ENCODE assay signal across 2 cellular contexts in the genomic region with DNA sequence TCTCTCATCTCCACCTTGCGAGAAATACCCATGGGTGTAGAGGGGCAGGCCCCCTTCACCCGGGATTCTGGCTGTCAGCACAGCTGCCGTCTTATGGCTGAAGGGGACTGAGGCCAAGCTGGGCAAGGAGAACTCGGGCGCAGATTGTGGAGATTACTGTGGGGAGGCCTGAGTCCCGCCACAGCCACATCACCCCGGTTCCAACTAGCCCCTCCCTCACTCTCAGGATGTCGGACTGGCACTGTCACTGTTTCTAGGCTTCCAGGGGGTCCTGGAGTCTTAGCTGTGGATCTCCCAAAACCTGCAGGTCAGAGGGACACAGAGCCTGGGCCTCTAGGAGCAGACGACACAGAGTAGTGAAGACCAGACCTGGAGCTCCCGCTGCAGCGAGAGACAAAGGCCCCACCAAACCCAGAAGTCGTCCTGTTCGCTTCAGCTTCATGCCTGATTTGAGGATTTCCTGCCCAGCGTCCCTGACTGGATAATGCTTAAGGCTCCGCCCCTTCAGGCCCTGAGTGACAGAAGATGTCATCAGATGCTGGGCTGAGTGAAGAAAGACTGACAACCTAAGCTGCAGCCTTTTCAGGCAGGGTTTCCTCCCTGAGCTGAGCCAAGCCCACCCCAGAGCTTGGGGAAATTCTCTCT.
TF ChIP-seq lines count a peak whose summit lies in the region.

No MANE protein-coding gene starts in this region.

TF ChIP-seq in IMR-90, 13 proteins besides CTCF, POLR2A, EP300 and RAD21:
- TF ChIP-seq MAZ (IDR thresholded peaks at IDR 0.05; ENCODE audit: borderline replicate concordance, low read depth, low read length): no peak

TF ChIP-seq in H1, 55 proteins besides CTCF, POLR2A, EP300 and RAD21:
- TF ChIP-seq TAF7 (optimal IDR thresholded peaks at IDR 0.05; ENCODE audit: borderline replicate concordance, low read depth, low read length) (peak; percentile 75), FOSL1 (IDR thresholded peaks at IDR 0.05; ENCODE audit: insufficient read depth, low read depth, low read length) (no peak), SRF (IDR thresholded peaks at IDR 0.05; ENCODE audit: low read depth, low read length) (no peak), TAF1 (IDR thresholded peaks at IDR 0.05; ENCODE audit: low read depth, low read length) (peak; percentile 91), PHF8 (conservative IDR thresholded peaks at IDR 0.05; ENCODE audit: low read depth, low read length) (peak; percentile 35; the same call in 1 of the 2 replicates), MAFK (IDR thresholded peaks at IDR 0.05; ENCODE audit: low read depth, low read length) (no peak), BCL11A (IDR thresholded peaks at IDR 0.05; ENCODE audit: low read depth in 2 of 2, low read length in 2 of 2) (no peak), BACH1 (IDR thresholded peaks at IDR 0.05; ENCODE audit: low read length) (no peak), TBP (IDR thresholded peaks at IDR 0.05; ENCODE audit: low read depth, low read length) (peak; percentile 89), POLR2AphosphoS5 (IDR thresholded peaks at IDR 0.05; ENCODE audit: low read depth, low read length) (peak; percentile 82), RXRA (IDR thresholded peaks at IDR 0.05; ENCODE audit: insufficient read depth, low read depth, low read length) (no peak), CEBPB (IDR thresholded peaks at IDR 0.05; ENCODE audit: low read depth, low read length) (peak; percentile 61)
- TF ChIP-seq, protein P1, sequence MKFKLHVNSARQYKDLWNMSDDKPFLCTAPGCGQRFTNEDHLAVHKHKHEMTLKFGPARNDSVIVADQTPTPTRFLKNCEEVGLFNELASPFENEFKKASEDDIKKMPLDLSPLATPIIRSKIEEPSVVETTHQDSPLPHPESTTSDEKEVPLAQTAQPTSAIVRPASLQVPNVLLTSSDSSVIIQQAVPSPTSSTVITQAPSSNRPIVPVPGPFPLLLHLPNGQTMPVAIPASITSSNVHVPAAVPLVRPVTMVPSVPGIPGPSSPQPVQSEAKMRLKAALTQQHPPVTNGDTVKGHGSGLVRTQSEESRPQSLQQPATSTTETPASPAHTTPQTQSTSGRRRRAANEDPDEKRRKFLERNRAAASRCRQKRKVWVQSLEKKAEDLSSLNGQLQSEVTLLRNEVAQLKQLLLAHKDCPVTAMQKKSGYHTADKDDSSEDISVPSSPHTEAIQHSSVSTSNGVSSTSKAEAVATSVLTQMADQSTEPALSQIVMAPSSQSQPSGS (IDR thresholded peaks at IDR 0.05; ENCODE audit: low read length): 0 out of 2 replicates have a peak, but pooled peaks have one; percentile 54
- TF ChIP-seq, protein P2, sequence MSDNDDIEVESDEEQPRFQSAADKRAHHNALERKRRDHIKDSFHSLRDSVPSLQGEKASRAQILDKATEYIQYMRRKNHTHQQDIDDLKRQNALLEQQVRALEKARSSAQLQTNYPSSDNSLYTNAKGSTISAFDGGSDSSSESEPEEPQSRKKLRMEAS (IDR thresholded peaks at IDR 0.05): 0 out of 2 replicates have a peak, but pooled peaks have one; percentile 29
